13 cellular contexts compared by ENCODE assay signal in genomic region chr7:102284399-102284798, GRCh38. TPM values are rescaled to one million over a fixed set of nuclear protein-coding genes. Genes with fewer than 3 reads are reported as not detected.
A peak's percentile ranks its signal among the peaks of the same experiment; 100 is the strongest.
DNase-seq lines count a peak whose midpoint lies in the region; ATAC-seq lines count a peak whose summit lies in the region.
"Had no signal": no experiment of that assay in that cellular context is flagged by ENCODE, and none has a peak within 500 bp of the region (broad histone marks: within the 10 kb centered on the region; RNA-seq: fewer than 3 reads in every experiment).

No MANE protein-coding gene starts in this region.

- H3K4me3 ChIP-seq in CD4-positive, alpha-beta memory T cell (ENCODE audit: low read length in 2 of 2), result no peak overlapping the region

- H3K4me3 Mint-ChIP-seq in CD4-positive, alpha-beta memory T cell, result peak overlapping the region; percentile 51 to 87 (median 74)
- peak overlapping the region; percentile 83 to 93 (median 90) for H3K4me3 Mint-ChIP-seq in IgD-negative memory B cell
- no peak overlapping the region for H3K4me3 Mint-ChIP-seq in activated T-cell treated with anti-CD3 and anti-CD28 coated beads, Interleukin-2, amount 50 U/mL, for 4 hours
- H3K4me3 Mint-ChIP-seq in naive thymus-derived CD8-positive, alpha-beta T cell, result peak overlapping the region in 9 of 10 donors; percentile 15 to 85 (median 71)

- CTCF ChIA-PET in CD4-positive, alpha-beta memory T cell (lab: Charles Lee; ENCODE audit: partially characterized antibody), result interaction anchor here (1.1 to 1.7 kb wide), 3 partner anchors 12 to 111 kb away, joined by 3 to 8 read pairs (median 3); no protein-coding TSS in a partner anchor

- no peaks in the 10 kb centered on the region for H3K36me3 Mint-ChIP-seq in CD4-positive, alpha-beta memory T cell
- H3K36me3 Mint-ChIP-seq in IgD-negative memory B cell, result no peaks in the 10 kb centered on the region
- no peaks in the 10 kb centered on the region for H3K36me3 Mint-ChIP-seq in activated T-cell treated with anti-CD3 and anti-CD28 coated beads, Interleukin-2, amount 50 U/mL, for 4 hours (ENCODE audit: insufficient read depth)
- H3K36me3 Mint-ChIP-seq in naive thymus-derived CD8-positive, alpha-beta T cell, result no peaks in the 10 kb centered on the region

- no peaks in the 10 kb centered on the region for H3K27me3 ChIP-seq in CD4-positive, alpha-beta memory T cell (ENCODE audit: insufficient read depth, low read length)

- no peaks in the 10 kb centered on the region for H3K36me3 ChIP-seq in CD4-positive, alpha-beta memory T cell (ENCODE audit: insufficient read depth, low read length)

- H3K9me3 Mint-ChIP-seq in CD4-positive, alpha-beta memory T cell, result no peaks in the 10 kb centered on the region
- no peaks in the 10 kb centered on the region for H3K9me3 Mint-ChIP-seq in IgD-negative memory B cell
- H3K9me3 Mint-ChIP-seq in activated T-cell treated with anti-CD3 and anti-CD28 coated beads, Interleukin-2, amount 50 U/mL, for 4 hours, result no peaks in the 10 kb centered on the region
- no peaks in the 10 kb centered on the region for H3K9me3 Mint-ChIP-seq in naive thymus-derived CD8-positive, alpha-beta T cell

- POLR2A ChIA-PET in CD4-positive, alpha-beta memory T cell (lab: Charles Lee; ENCODE audit: partially characterized antibody), result interaction anchor here (2.6 kb wide), 1 partner anchor 111 kb away, joined by 8 read pairs; the partner anchor contains the start of gene PRKRIP1
- POLR2A ChIA-PET in naive thymus-derived CD8-positive, alpha-beta T cell (lab: Charles Lee), result interaction anchor here (0.7 kb wide), 1 partner anchor 9 kb away, joined by 5 read pairs; no protein-coding TSS in a partner anchor

- H3K27ac Mint-ChIP-seq in CD4-positive, alpha-beta memory T cell, result peak overlapping the region; percentile 78 to 92 (median 88)
- H3K27ac Mint-ChIP-seq in IgD-negative memory B cell, result peak overlapping the region; percentile 84 to 90 (median 90)
- peak overlapping the region in 4 of 10 donors; percentile 45 to 65 (median 60) for H3K27ac Mint-ChIP-seq in naive thymus-derived CD8-positive, alpha-beta T cell

- H3K27ac ChIP-seq in CD4-positive, alpha-beta memory T cell (ENCODE audit: low read depth, low read length), result no peak overlapping the region
- H3K27ac ChIP-seq: C4-2B had no signal

- peaks cover 15 to 39% (median 24%) of the 10 kb centered on the region in 4 donors for H3K4me1 Mint-ChIP-seq in CD4-positive, alpha-beta memory T cell
- peaks cover 27 to 34% (median 34%) of the 10 kb centered on the region in 3 donors for H3K4me1 Mint-ChIP-seq in IgD-negative memory B cell
- H3K4me1 Mint-ChIP-seq in activated T-cell treated with anti-CD3 and anti-CD28 coated beads, Interleukin-2, amount 50 U/mL, for 4 hours (ENCODE audit: low read depth), result peaks cover 29% of the 10 kb centered on the region
- H3K4me1 Mint-ChIP-seq in naive thymus-derived CD8-positive, alpha-beta T cell, result peaks cover 18 to 37% (median 29%) of the 10 kb centered on the region in 4 donors

- no peak for ATAC-seq in activated T-cell treated with anti-CD3 and anti-CD28 coated beads, Interleukin-2, amount 50 U/mL, for 4 hours
- ATAC-seq in naive thymus-derived CD8-positive, alpha-beta T cell, result peak in 1 of 2 donors; percentile 11
- ATAC-seq in GM18498 (IDR thresholded peaks at IDR 0.05; ENCODE audit: unreplicated experiment) (no peak), HG03095 (IDR thresholded peaks at IDR 0.05; ENCODE audit: unreplicated experiment) (no peak)
- ATAC-seq: left cardiac atrium had no signal

- peaks cover 29% of the 10 kb centered on the region for H3K4me1 ChIP-seq in CD4-positive, alpha-beta memory T cell (ENCODE audit: insufficient read depth, low read length)

- intact Hi-C loops in CD4-positive, alpha-beta memory T cell (cut with micrococcal nuclease), result loop anchor here (10.0 kb wide), 1 partner anchor 80 kb away; no protein-coding TSS in a partner anchor

- no peaks in the 10 kb centered on the region for H3K9me3 ChIP-seq in CD4-positive, alpha-beta memory T cell (ENCODE audit: control insufficient read depth in 1 of 2, low read length in 2 of 2)

- DNase-seq in CD4-positive, alpha-beta memory T cell, result peak; percentile 27 to 55 (median 33)
- peak; percentile 18 for DNase-seq in activated T-cell treated with anti-CD3 and anti-CD28 coated beads, Interleukin-2, amount 50 U/mL, for 4 hours
- peak in 2 of 10 donors; percentile 32 to 36 for DNase-seq in naive thymus-derived CD8-positive, alpha-beta T cell
- no peak for DNase-seq in NCI-H82 treated with DMSO at 0.1 percent for 48 hours (lab: John Stamatoyannopoulos, UW; ENCODE audit: unreplicated experiment)
- DNase-seq in NCI-H69 (lab: John Stamatoyannopoulos, UW), result no peak
- DNase-seq: NCI-H1105 treated with DMSO at 0.1 percent for 48 hours, NCI-H526 treated with DMSO at 0.1 percent for 48 hours, occipital lobe had no signal

- no peaks in the 10 kb centered on the region for H3K27me3 Mint-ChIP-seq in CD4-positive, alpha-beta memory T cell
- H3K27me3 Mint-ChIP-seq in IgD-negative memory B cell, result peaks cover 1% of the 10 kb centered on the region
- no peaks in the 10 kb centered on the region for H3K27me3 Mint-ChIP-seq in activated T-cell treated with anti-CD3 and anti-CD28 coated beads, Interleukin-2, amount 50 U/mL, for 4 hours (ENCODE audit: low read depth)
- no peaks in the 10 kb centered on the region for H3K27me3 Mint-ChIP-seq in naive thymus-derived CD8-positive, alpha-beta T cell

RNA-seq across cellular contexts. Expression of gene SH2B2, which starts 2.3 kb away (rescaled TPM):
- 1 to 10 TPM in 1 of 2 experiments, under 1 TPM in 1; 0.79 to 1.2 TPM for total RNA-seq in CD4-positive, alpha-beta memory T cell
- polyA plus RNA-seq in CD4-positive, alpha-beta memory T cell, result under 1 TPM in 1 of 2 donors, not detected in 1; 0.69 TPM
- polyA plus RNA-seq in IgD-negative memory B cell, result 64.5 TPM
- 1 to 10 TPM; 2.3 to 3.0 (median 2.6) TPM for total RNA-seq in activated T-cell treated with anti-CD3 and anti-CD28 coated beads, Interleukin-2, amount 50 U/mL, for 4 hours
- 1 to 10 TPM; 2.7 to 3.8 TPM for total RNA-seq in naive thymus-derived CD8-positive, alpha-beta T cell
- polyA plus RNA-seq in naive thymus-derived CD8-positive, alpha-beta T cell, result under 1 TPM in 2 of 3 donors, not detected in 1; 0.17 to 0.31 TPM

Comparison
In these comparisons a context has a peak if more than half of its experiments do, and no peak if none do; other contexts are left out.
1. DNase-seq: peak in CD4-positive, alpha-beta memory T cell (5 of 5) and activated T-cell treated with anti-CD3 and anti-CD28 coated beads, Interleukin-2, amount 50 U/mL, for 4 hours (single experiment); none in NCI-H82 treated with DMSO at 0.1 percent for 48 hours (single experiment) and NCI-H69 (single experiment).